In genomic region chrX:21744060-21744459, GRCh38 we compare ENCODE assay signal across 20 cellular contexts. TPM values are rescaled to one million over a fixed set of nuclear protein-coding genes. Genes with fewer than 3 reads are reported as not detected.
DNase-seq lines count a peak whose midpoint lies in the region; ATAC-seq, FAIRE-seq and TF ChIP-seq lines count a peak whose summit lies in the region.
"Had no signal": no experiment of that assay in that cellular context is flagged by ENCODE, and none has a peak within 500 bp of the region (broad histone marks: within the 10 kb centered on the region; RNA-seq: fewer than 3 reads in every experiment).

No MANE protein-coding gene starts in this region.

- intact Hi-C loops in Caco-2 (cut with micrococcal nuclease; ENCODE audit: unreplicated experiment) = loop anchor here (10.0 kb wide), 1 partner anchor 639 kb away; no protein-coding TSS in a partner anchor
- intact Hi-C loops in mucosa of descending colon (cut with DNase I, micrococcal nuclease) = no loop called here

- BruUV-seq in Caco-2 (replicated peaks; lab: Mats Ljungman, UMichigan) = no TSS peak

- CTCF ChIA-PET in Caco-2 (lab: Charles Lee) = no interaction called here

- no peak overlapping the region for H3K4me3 Mint-ChIP-seq in Caco-2 (ENCODE audit: unreplicated experiment)
- H3K4me3 Mint-ChIP-seq in glutamatergic neuron (ENCODE audit: unreplicated experiment) = peak overlapping the region; percentile 39
- H3K4me3 Mint-ChIP-seq in stimulated activated effector memory CD8-positive, alpha-beta T cell treated with anti-CD3 and anti-CD28 coated beads, Interleukin-12 subunit alpha, Interleukin-12 subunit beta, amount 100 ng/mL, for 72 hours = no peak overlapping the region
- H3K4me3 Mint-ChIP-seq: CD4-positive, alpha-beta memory T cell had no signal

- H3K4me1 ChIP-seq in Caco-2 = peaks cover 61% of the 10 kb centered on the region
- no peaks in the 10 kb centered on the region for H3K4me1 ChIP-seq in mucosa of descending colon (ENCODE audit: low read depth)
- H3K4me1 ChIP-seq: A549 had no signal

- H3K27me3 ChIP-seq in Caco-2 (replicated peaks; ENCODE audit: control insufficient read depth, insufficient read depth, low read length) (no peaks in the 10 kb centered on the region), H7 (ENCODE audit: control insufficient read depth, insufficient read depth, low read length) (no peaks in the 10 kb centered on the region)

- peaks cover 15% of the 10 kb centered on the region for H3K4me1 Mint-ChIP-seq in Caco-2 (ENCODE audit: low read depth, unreplicated experiment)
- peaks cover 42% of the 10 kb centered on the region for H3K4me1 Mint-ChIP-seq in glutamatergic neuron (ENCODE audit: low read depth, unreplicated experiment)
- no peaks in the 10 kb centered on the region for H3K4me1 Mint-ChIP-seq in stimulated activated effector memory CD8-positive, alpha-beta T cell treated with anti-CD3 and anti-CD28 coated beads, Interleukin-12 subunit alpha, Interleukin-12 subunit beta, amount 100 ng/mL, for 72 hours
- H3K4me1 Mint-ChIP-seq: CD4-positive, alpha-beta memory T cell had no signal

- H3K4me3 ChIP-seq in Caco-2 (ENCODE audit: low read depth, low read length) = no peak overlapping the region
- H3K4me3 ChIP-seq in mucosa of descending colon = no peak overlapping the region
- H3K4me3 ChIP-seq in H7 (ENCODE audit: insufficient read depth, low read depth, low read length) = no peak overlapping the region
- H3K4me3 ChIP-seq: A549, GM12878 had no signal

- FAIRE-seq in urothelium cell line (lab: Jason Lieb, UNC) = no peak
- FAIRE-seq: D721Med, GM12878, H54 had no signal

- DNase-seq in Caco-2 = no peak
- no peak for DNase-seq in glutamatergic neuron
- DNase-seq in mucosa of descending colon = no peak
- DNase-seq in urothelium cell line (ENCODE audit: low spot score) = no peak
- no peak for DNase-seq in iPS-NIHi7 (ENCODE audit: extremely low spot score)
- no peak for DNase-seq in stimulated activated effector memory CD8-positive, alpha-beta T cell treated with anti-CD3 and anti-CD28 coated beads, Interleukin-12 subunit alpha, Interleukin-12 subunit beta, amount 100 ng/mL, for 72 hours (ENCODE audit: low spot score in 2 of 2)
- no peak for DNase-seq in H7
- DNase-seq: 8988T; C1 segment of cervical spinal cord; CD4-positive, alpha-beta memory T cell; DMS 273 treated with DMSO at 0.1 percent for 48 hours; DMS79; EL; GDM1; GOT3; HCEC 1CT had no signal

- TF ChIP-seq CTCF in Caco-2 (IDR thresholded peaks at IDR 0.05; ENCODE audit: insufficient read depth in 1 of 2, low read depth in 1 of 2, low read length in 1 of 2, severe bottlenecking in 1 of 2, unreplicated experiment in 1 of 2) = no peak
- no peak for TF ChIP-seq CTCF in glutamatergic neuron (IDR thresholded peaks at IDR 0.05; ENCODE audit: partially characterized antibody, unreplicated experiment)
- TF ChIP-seq CTCF in mucosa of descending colon (IDR thresholded peaks at IDR 0.05) = no peak

- H3K9me3 ChIP-seq in Caco-2 (no peaks in the 10 kb centered on the region), mucosa of descending colon (no peaks in the 10 kb centered on the region)
- H3K9me3 ChIP-seq: A549 had no signal

- peak; percentile 63 for ATAC-seq in mucosa of descending colon
- ATAC-seq in stimulated activated effector memory CD8-positive, alpha-beta T cell treated with anti-CD3 and anti-CD28 coated beads, Interleukin-12 subunit alpha, Interleukin-12 subunit beta, amount 100 ng/mL, for 72 hours = no peak
- ATAC-seq: A549, GM12878 had no signal

- H3K36me3 ChIP-seq in Caco-2 (ENCODE audit: control insufficient read depth, insufficient read depth, low read length) (no peaks in the 10 kb centered on the region), mucosa of descending colon (ENCODE audit: low read depth) (no peaks in the 10 kb centered on the region), H7 (replicated peaks; ENCODE audit: control insufficient read depth, insufficient read depth, low read length) (no peaks in the 10 kb centered on the region)

- no peaks in the 10 kb centered on the region for H3K27me3 Mint-ChIP-seq in Caco-2 (ENCODE audit: insufficient read depth, unreplicated experiment)
- H3K27me3 Mint-ChIP-seq in glutamatergic neuron (ENCODE audit: unreplicated experiment) = peaks cover 6% of the 10 kb centered on the region

- H3K27ac Mint-ChIP-seq in Caco-2 (ENCODE audit: unreplicated experiment) (peak overlapping the region; percentile 67), glutamatergic neuron (ENCODE audit: unreplicated experiment) (peak overlapping the region; percentile 43)
- no peak overlapping the region for H3K27ac Mint-ChIP-seq in stimulated activated effector memory CD8-positive, alpha-beta T cell treated with anti-CD3 and anti-CD28 coated beads, Interleukin-12 subunit alpha, Interleukin-12 subunit beta, amount 100 ng/mL, for 72 hours
- H3K27ac Mint-ChIP-seq: CD4-positive, alpha-beta memory T cell had no signal

- POLR2A ChIA-PET in Caco-2 (lab: Charles Lee) = no interaction called here

- H3K9me3 Mint-ChIP-seq in Caco-2 (ENCODE audit: unreplicated experiment) = no peaks in the 10 kb centered on the region
- peaks cover 7% of the 10 kb centered on the region for H3K9me3 Mint-ChIP-seq in glutamatergic neuron (ENCODE audit: unreplicated experiment)
- H3K9me3 Mint-ChIP-seq in stimulated activated effector memory CD8-positive, alpha-beta T cell treated with anti-CD3 and anti-CD28 coated beads, Interleukin-12 subunit alpha, Interleukin-12 subunit beta, amount 100 ng/mL, for 72 hours = no peaks in the 10 kb centered on the region
- H3K9me3 Mint-ChIP-seq: CD4-positive, alpha-beta memory T cell had no signal

- H3K36me3 Mint-ChIP-seq in Caco-2 (ENCODE audit: insufficient read depth, unreplicated experiment) (no peaks in the 10 kb centered on the region), glutamatergic neuron (ENCODE audit: unreplicated experiment) (no peaks in the 10 kb centered on the region)
- H3K36me3 Mint-ChIP-seq in stimulated activated effector memory CD8-positive, alpha-beta T cell treated with anti-CD3 and anti-CD28 coated beads, Interleukin-12 subunit alpha, Interleukin-12 subunit beta, amount 100 ng/mL, for 72 hours = no peaks in the 10 kb centered on the region
- H3K36me3 Mint-ChIP-seq: CD4-positive, alpha-beta memory T cell had no signal

RNA-seq across cellular contexts. Expression of gene SMPX, which starts 13.9 kb away (rescaled TPM):
- 2.7 and 2.9 TPM in 2 replicates for total RNA-seq in Caco-2 (2022)
- total RNA-seq in glutamatergic neuron (ENCODE audit: unreplicated experiment) = not detected
- total RNA-seq in mucosa of descending colon = 10 to 100 TPM in 1 of 3 donors, under 1 TPM in 1, not detected in 1; 0.65 to 11.8 TPM
- total RNA-seq in H7 (2014; rRNA removed; shearing (Covaris generic)) = 1.9 TPM in 1 of 2 replicates, not detected in the other
- total RNA-seq: CD4-positive, alpha-beta memory T cell; GM12878 had no signal
